Comparison of ENCODE assay signal across 8 cellular contexts in the genomic region with DNA sequence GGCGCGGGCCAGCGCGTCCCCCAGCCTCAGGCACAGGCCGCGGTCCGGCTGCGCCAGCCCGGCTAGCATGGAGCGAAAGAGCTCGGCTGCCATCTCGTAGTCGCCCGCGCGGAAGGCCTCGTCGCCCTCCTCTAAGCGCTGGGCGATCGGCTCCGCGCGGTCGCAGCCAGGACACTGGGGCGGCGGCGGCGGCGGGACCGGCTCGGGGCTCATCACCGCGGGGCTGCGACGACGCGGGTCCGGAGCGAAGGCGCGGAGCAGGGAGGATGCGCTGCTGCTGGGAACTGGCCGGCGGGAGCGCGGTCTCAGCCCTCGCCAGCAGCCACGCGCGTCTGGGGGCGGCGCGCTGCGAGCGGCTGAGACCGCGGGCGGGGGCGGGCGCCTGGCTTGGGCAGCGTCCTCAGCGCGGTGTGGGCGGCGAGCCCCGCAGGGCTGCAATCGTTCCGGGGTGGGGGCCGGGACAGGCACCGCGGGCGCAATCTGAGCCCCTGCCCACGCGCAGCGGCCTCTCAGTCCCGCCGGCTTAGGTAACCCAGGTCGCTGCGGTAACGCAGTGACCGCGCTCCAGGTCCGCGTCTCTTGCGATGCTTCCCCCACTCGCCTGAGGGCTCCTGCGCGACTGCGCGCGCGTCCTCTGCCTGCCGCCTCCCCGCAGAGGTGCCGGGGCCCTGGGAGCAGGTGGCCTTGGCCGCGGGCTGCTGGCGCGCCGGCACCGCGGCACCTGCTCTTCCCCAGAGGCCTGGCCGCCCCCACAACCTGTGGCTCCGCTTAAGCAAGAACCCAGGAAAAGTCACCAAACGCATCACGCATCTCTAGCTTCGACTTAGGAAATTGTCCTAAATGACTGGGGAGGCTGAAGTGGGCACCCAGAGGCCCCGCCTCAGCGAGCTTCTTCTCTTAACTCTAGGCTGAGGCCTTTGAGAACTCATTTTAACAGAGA. TPM values are rescaled to one million over a fixed set of nuclear protein-coding genes. Genes with fewer than 3 reads are reported as not detected.
DNase-seq lines count a peak whose midpoint lies in the region; ATAC-seq, FAIRE-seq and TF ChIP-seq lines count a peak whose summit lies in the region.
"Had no signal": no experiment of that assay in that cellular context is flagged by ENCODE, and none has a peak within 500 bp of the region (broad histone marks: within the 10 kb centered on the region; RNA-seq: fewer than 3 reads in every experiment).

A gene (minus strand): TSS at position 621 of the 940 bp plus-strand sequence. CDS start 408 bp downstream, at position 213.

- H2AFZ ChIP-seq in keratinocyte (ENCODE audit: control insufficient read depth, low read length): no peak within 1 kb of the TSS

- no peak for FAIRE-seq in keratinocyte (lab: Jason Lieb, UNC)

- H3K27me3 ChIP-seq in keratinocyte (ENCODE audit: control insufficient read depth, extremely low read depth, insufficient read depth, low read length): peaks cover 34% of the 10 kb centered on the region

- no peak within 1 kb of the TSS for H3K9ac ChIP-seq in keratinocyte (ENCODE audit: control insufficient read depth, extremely low read depth, insufficient read depth, low read length)

- H3K9me3 Mint-ChIP-seq in brain: peaks cover 18 to 24% (median 20%) of the 10 kb centered on the region in 5 experiments

- H3K79me2 ChIP-seq in keratinocyte (ENCODE audit: control insufficient read depth, insufficient read depth, low read length): no peaks in the 10 kb centered on the region

- no peaks in the 10 kb centered on the region for H3K36me3 ChIP-seq in keratinocyte (ENCODE audit: control insufficient read depth in 2 of 2, extremely low read depth in 1 of 2, insufficient read depth in 2 of 2, low read length in 2 of 2)

- no peaks in the 10 kb centered on the region for H4K20me1 ChIP-seq in keratinocyte (ENCODE audit: control insufficient read depth, extremely low read depth, insufficient read depth, low read length)

- peak within 1 kb of the TSS; percentile 84 to 97 (median 91) for H3K4me3 Mint-ChIP-seq in brain

- dilution Hi-C loops in keratinocyte (cut with MboI; ENCODE audit: extremely low pct_ligation_motif_present, low sequenced_read_pairs): no loop called here

- TF ChIP-seq CTCF in GM12875 (IDR thresholded peaks at IDR 0.05; ENCODE audit: borderline replicate concordance, insufficient read depth, low read depth, low read length): no peak
- TF ChIP-seq CTCF in brain (conservative IDR thresholded peaks at IDR 0.05): no peak
- no peak for TF ChIP-seq CTCF in keratinocyte (optimal IDR thresholded peaks at IDR 0.05 in 1 of 3, IDR thresholded peaks at IDR 0.05 in 1 of 3, conservative IDR thresholded peaks at IDR 0.05 in 1 of 3; ENCODE audit: extremely low read depth in 1 of 3, insufficient read depth in 2 of 3, low read length in 3 of 3)

- H3K4me1 Mint-ChIP-seq in brain: peaks cover 26% of the 10 kb centered on the region

- ATAC-seq in HG03469 (IDR thresholded peaks at IDR 0.05; ENCODE audit: unreplicated experiment): no peak

- H3K9me1 ChIP-seq in keratinocyte (ENCODE audit: control insufficient read depth, extremely low read depth, insufficient read depth, low read length): no peaks in the 10 kb centered on the region

- no peak within 1 kb of the TSS for H3K27ac ChIP-seq in keratinocyte (ENCODE audit: control insufficient read depth, insufficient read depth, low read length)

- H3K4me3 ChIP-seq in GM12875 (ENCODE audit: low read depth, low read length) (peak within 1 kb of the TSS; percentile 8), keratinocyte (ENCODE audit: control insufficient read depth in 2 of 3, extremely low read depth in 1 of 3, insufficient read depth in 2 of 3, low read depth in 1 of 3, low read length in 3 of 3) (no peak within 1 kb of the TSS)

- peaks cover 23% of the 10 kb centered on the region for H3K36me3 Mint-ChIP-seq in brain

- peak within 1 kb of the TSS; percentile 16 for H3K4me2 ChIP-seq in keratinocyte (ENCODE audit: control insufficient read depth, extremely low read depth, insufficient read depth, low read depth, low read length)

- H3K27ac Mint-ChIP-seq in brain: peak within 1 kb of the TSS; percentile 70 to 97 (median 91)
- H3K27ac Mint-ChIP-seq: T-cell had no signal

- H3K9me3 ChIP-seq in keratinocyte (ENCODE audit: control insufficient read depth, low read depth, low read length): no peaks in the 10 kb centered on the region

- DNase-seq in NCI-H2107 treated with DMSO at 0.1 percent for 48 hours (lab: John Stamatoyannopoulos, UW; ENCODE audit: unreplicated experiment): peak; percentile 85
- DNase-seq in keratinocyte (ENCODE audit: low read depth, low spot score): no peak
- DNase-seq in stimulated activated CD8-positive, alpha-beta memory T cell treated with anti-CD3 and anti-CD28 coated beads, Interleukin-4, amount 100 ng/mL, for 48 hours: peak; percentile 25
- no peak for DNase-seq in central memory CD4-positive, alpha-beta T cell

- no peaks in the 10 kb centered on the region for H3K4me1 ChIP-seq in keratinocyte (ENCODE audit: control insufficient read depth, extremely low read depth, insufficient read depth, low read length)

- peaks cover 22% of the 10 kb centered on the region for H3K27me3 Mint-ChIP-seq in brain

RNA-seq across cellular contexts. Expression of the gene that starts here (rescaled TPM):
- polyA plus RNA-seq in brain (ENCODE audit: insufficient read depth, low read depth, low replicate concordance) (5.4 TPM), keratinocyte (not detected in 3 replicates)
- polyA plus RNA-seq in keratinocyte (2011; ENCODE audit: low read depth): not detected
- 0.02 TPM in 1 of 2 replicates, not detected in the other for polyA plus RNA-seq in keratinocyte (2011; cell fraction: cytosol; rRNA removed)
- 0.05 and 0.12 TPM in 2 replicates for polyA plus RNA-seq in keratinocyte (2011; cell fraction: nucleus; rRNA removed)
- polyA plus RNA-seq in keratinocyte (2012; ENCODE audit: low replicate concordance): not detected in 2 replicates
- polyA minus RNA-seq in keratinocyte: not detected in 3 replicates
- polyA minus RNA-seq in keratinocyte (2011; cell fraction: cytosol; rRNA and poly(A)+ RNA removed): not detected
- under 0.01 and 0.08 TPM in 2 replicates for polyA minus RNA-seq in keratinocyte (2011; cell fraction: nucleus; rRNA and poly(A)+ RNA removed)

Comparison
In these comparisons a context has a peak if more than half of its experiments do, and no peak if none do; other contexts are left out.
1. DNase-seq: peak in NCI-H2107 treated with DMSO at 0.1 percent for 48 hours (single experiment) and stimulated activated CD8-positive, alpha-beta memory T cell treated with anti-CD3 and anti-CD28 coated beads, Interleukin-4, amount 100 ng/mL, for 48 hours (single experiment); none in keratinocyte (single experiment) and central memory CD4-positive, alpha-beta T cell (single experiment).